In the genomic region with DNA sequence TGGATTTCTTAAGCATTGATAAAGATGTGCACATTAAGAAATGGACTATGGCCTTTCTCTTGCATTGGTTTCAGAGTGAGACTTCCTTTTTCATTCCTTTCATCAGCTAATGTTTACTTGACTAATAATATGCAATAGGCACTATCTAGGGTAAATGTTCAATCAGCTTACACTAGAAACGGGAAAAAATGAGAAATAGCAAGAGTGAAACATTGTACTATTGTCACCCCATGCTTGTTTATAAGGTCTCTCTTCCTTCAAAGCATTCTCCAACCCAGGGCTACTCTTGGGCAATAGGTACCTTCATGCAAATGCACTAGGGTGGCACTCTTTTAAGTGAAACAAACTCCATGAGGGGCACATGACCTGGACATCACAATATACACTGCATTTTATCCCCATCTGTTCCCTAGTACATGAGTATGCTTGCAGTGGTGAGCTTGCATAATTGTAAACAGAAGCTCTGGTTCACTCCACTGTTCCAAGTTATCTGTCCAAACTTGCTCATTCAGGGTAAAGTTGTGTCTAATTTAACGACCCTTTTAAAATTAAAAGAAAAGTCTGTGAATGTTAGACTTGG, we compare ENCODE assay signal across 30 cellular contexts.
DNase-seq lines count a peak whose midpoint lies in the region; ATAC-seq and TF ChIP-seq lines count a peak whose summit lies in the region.
"Had no signal": no experiment of that assay in that cellular context is flagged by ENCODE, and none has a peak within 500 bp of the region (broad histone marks: within the 10 kb centered on the region; RNA-seq: fewer than 3 reads in every experiment).

No MANE protein-coding gene starts in this region.

- no peaks in the 10 kb centered on the region for H3K9me3 ChIP-seq in lower lobe of right lung
- H3K9me3 ChIP-seq: heart left ventricle, neutrophil, psoas muscle, sigmoid colon, SJCRH30, stomach had no signal

- intact Hi-C loops in lower lobe of right lung (cut with DNase I) = no loop called here

- H3K27ac ChIP-seq in lower lobe of right lung = no peak overlapping the region
- H3K27ac ChIP-seq: 22Rv1, C4-2B, foreskin keratinocyte, heart left ventricle, neutrophil, psoas muscle, sigmoid colon, SJCRH30, stomach, WERI-Rb-1 had no signal

- TF ChIP-seq CTCF in lower lobe of right lung (IDR thresholded peaks at IDR 0.05) (no peak), HFFc6 (IDR thresholded peaks at IDR 0.05) (no peak)

- no peaks in the 10 kb centered on the region for H3K4me1 ChIP-seq in lower lobe of right lung
- H3K4me1 ChIP-seq: foreskin keratinocyte, sigmoid colon, SJCRH30, stomach had no signal

- DNase-seq in NCI-H1092 treated with DMSO at 0.1 percent for 48 hours (lab: John Stamatoyannopoulos, UW) (peak; percentile 7), NCI-H1092 (lab: John Stamatoyannopoulos, UW) (no peak), HCEC 1CT (peak; percentile 17), NCI-H524 treated with DMSO at 0.1 percent for 48 hours (lab: John Stamatoyannopoulos, UW) (peak; percentile 51), fibroblast of peridontal ligament (ENCODE audit: extremely low read depth) (peak; percentile 55), lower lobe of right lung (no peak), NCI-H128 (lab: John Stamatoyannopoulos, UW; ENCODE audit: unreplicated experiment) (no peak), HFFc6 (no peak)
- DNase-seq: activated CD4-positive, alpha-beta T cell treated with anti-CD3 and anti-CD28 coated beads for 48 hours; activated CD8-positive, alpha-beta memory T cell treated with anti-CD3 and anti-CD28 coated beads for 24 hours; activated gamma-delta T cell; activated naive CD8-positive, alpha-beta T cell treated with anti-CD3 and anti-CD28 coated beads, Interleukin-2, amount 10 ng/mL, durations not matched to agents 7 days and 5 days; activated T-cell treated with anti-CD3 and anti-CD28 coated beads, Interleukin-2, amount 50 U/mL, for 1 hour; endodermal cell; foreskin keratinocyte; heart left ventricle; Kasumi-1; midbrain; naive B cell; psoas muscle; sigmoid colon; SJCRH30; stimulated activated CD4-positive, alpha-beta T cell treated with anti-CD3 and anti-CD28 coated beads, Interleukin-4, amount 100 ng/mL, for 1 hour; stomach had no signal

- H3K27ac Mint-ChIP-seq in HFFc6 = no peak overlapping the region
- H3K27ac Mint-ChIP-seq: activated naive CD8-positive, alpha-beta T cell treated with anti-CD3 and anti-CD28 coated beads, Interleukin-2, amount 10 ng/mL, durations not matched to agents 7 days and 5 days; endodermal cell; naive B cell had no signal

- H3K9me3 Mint-ChIP-seq in HFFc6 = no peaks in the 10 kb centered on the region
- H3K9me3 Mint-ChIP-seq: activated naive CD8-positive, alpha-beta T cell treated with anti-CD3 and anti-CD28 coated beads, Interleukin-2, amount 10 ng/mL, durations not matched to agents 7 days and 5 days; endodermal cell had no signal

- H3K36me3 ChIP-seq in lower lobe of right lung = no peaks in the 10 kb centered on the region
- H3K36me3 ChIP-seq: heart left ventricle, neutrophil, sigmoid colon, SJCRH30, stomach, WERI-Rb-1 had no signal

- H3K27me3 Mint-ChIP-seq in HFFc6 (ENCODE audit: insufficient read depth) = no peaks in the 10 kb centered on the region
- H3K27me3 Mint-ChIP-seq: activated naive CD8-positive, alpha-beta T cell treated with anti-CD3 and anti-CD28 coated beads, Interleukin-2, amount 10 ng/mL, durations not matched to agents 7 days and 5 days; central memory CD8-positive, alpha-beta T cell; naive B cell had no signal

- no peaks in the 10 kb centered on the region for H3K27me3 ChIP-seq in lower lobe of right lung (ENCODE audit: low read depth)
- H3K27me3 ChIP-seq: foreskin keratinocyte, heart left ventricle, neutrophil, sigmoid colon, SJCRH30, stomach had no signal

- no peak overlapping the region for H3K4me3 ChIP-seq in lower lobe of right lung
- H3K4me3 ChIP-seq: heart left ventricle, psoas muscle, sigmoid colon, SJCRH30, stomach had no signal

- no peaks in the 10 kb centered on the region for H3K36me3 Mint-ChIP-seq in HFFc6 (ENCODE audit: low read depth)
- H3K36me3 Mint-ChIP-seq: activated naive CD8-positive, alpha-beta T cell treated with anti-CD3 and anti-CD28 coated beads, Interleukin-2, amount 10 ng/mL, durations not matched to agents 7 days and 5 days; naive B cell had no signal

- ATAC-seq in lower lobe of right lung = no peak
- ATAC-seq: esophagus mucosa, foreskin keratinocyte, heart left ventricle, psoas muscle had no signal

- H3K4me3 Mint-ChIP-seq in HFFc6 = no peak overlapping the region
- H3K4me3 Mint-ChIP-seq: activated naive CD8-positive, alpha-beta T cell treated with anti-CD3 and anti-CD28 coated beads, Interleukin-2, amount 10 ng/mL, durations not matched to agents 7 days and 5 days; central memory CD8-positive, alpha-beta T cell; endodermal cell; naive B cell had no signal

- H3K4me1 Mint-ChIP-seq in HFFc6 (ENCODE audit: low read depth) = no peaks in the 10 kb centered on the region; the same call in 1 of the 2 replicates
- H3K4me1 Mint-ChIP-seq: activated naive CD8-positive, alpha-beta T cell treated with anti-CD3 and anti-CD28 coated beads, Interleukin-2, amount 10 ng/mL, durations not matched to agents 7 days and 5 days; central memory CD8-positive, alpha-beta T cell; naive B cell had no signal

Comparison
In these comparisons a context has a peak if more than half of its experiments do, and no peak if none do; other contexts are left out.
1. DNase-seq: peak in NCI-H1092 treated with DMSO at 0.1 percent for 48 hours (single experiment), HCEC 1CT (single experiment), NCI-H524 treated with DMSO at 0.1 percent for 48 hours (single experiment) and fibroblast of peridontal ligament (single experiment); none in NCI-H1092 (single experiment), lower lobe of right lung (single experiment), NCI-H128 (single experiment) and HFFc6 (single experiment).